16 cellular contexts compared by ENCODE assay signal in the genomic region with DNA sequence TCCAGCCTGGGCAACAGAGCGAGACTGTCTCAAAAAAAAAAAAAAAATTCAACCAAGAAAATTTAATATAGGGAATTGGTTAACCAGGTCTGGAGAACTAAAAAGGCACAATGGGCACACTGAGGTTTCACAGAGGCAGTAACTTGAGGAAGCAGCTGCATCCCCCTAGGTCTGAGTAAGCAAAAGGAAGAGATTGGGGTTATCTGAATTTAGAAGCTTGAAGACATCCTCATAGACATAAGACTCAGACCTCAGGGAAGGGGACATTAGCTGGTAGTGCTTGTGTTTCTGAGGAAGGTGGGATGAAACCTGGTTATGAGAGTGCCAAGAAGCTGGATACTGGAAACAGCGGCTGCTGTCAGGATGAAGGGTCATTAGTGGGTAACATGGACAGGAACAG. TPM values are rescaled to one million over a fixed set of nuclear protein-coding genes. Genes with fewer than 3 reads are reported as not detected.
DNase-seq lines count a peak whose midpoint lies in the region; ATAC-seq, FAIRE-seq and TF ChIP-seq lines count a peak whose summit lies in the region.
"Had no signal": no experiment of that assay in that cellular context is flagged by ENCODE, and none has a peak within 500 bp of the region (broad histone marks: within the 10 kb centered on the region; RNA-seq: fewer than 3 reads in every experiment).

No MANE protein-coding gene starts in this region.

- H3K4me3 Mint-ChIP-seq in effector memory CD8-positive, alpha-beta T cell = no peak overlapping the region

- H3K9ac ChIP-seq in parathyroid adenoma = no peak overlapping the region

- H3K9me3 ChIP-seq in parathyroid adenoma (ENCODE audit: control insufficient read depth, low read length) = no peaks in the 10 kb centered on the region
- H3K9me3 ChIP-seq: Caco-2, MG63 had no signal

- TF ChIP-seq POLR2A in GM18505 (IDR thresholded peaks at IDR 0.05; ENCODE audit: borderline replicate concordance, extremely low read depth, insufficient read depth, insufficient read length) = no peak

- no peak for DNase-seq in GM18507 (ENCODE audit: extremely low spot score, insufficient read length, low read depth)
- DNase-seq in Kasumi-1 (lab: John Stamatoyannopoulos, UW) = peak; percentile 41 to 46
- peak; percentile 70 for DNase-seq in dermis blood vessel endothelial cell
- no peak for DNase-seq in effector memory CD8-positive, alpha-beta T cell
- DNase-seq: Caco-2, DMS153, MG63, NCI-H1092 treated with DMSO at 0.1 percent for 48 hours, NCI-H2081 treated with DMSO at 0.1 percent for 48 hours, NCI-H510A treated with DMSO at 0.1 percent for 48 hours, PC-9 had no signal

- peak overlapping the region; percentile 76 for H3K27ac ChIP-seq in parathyroid adenoma
- H3K27ac ChIP-seq: PC-9 had no signal

- peaks cover 9 to 13% of the 10 kb centered on the region in 2 donors for H3K27me3 Mint-ChIP-seq in effector memory CD8-positive, alpha-beta T cell

- H3K36me3 ChIP-seq in parathyroid adenoma (ENCODE audit: control insufficient read depth, insufficient read depth, low read length) = no peaks in the 10 kb centered on the region
- H3K36me3 ChIP-seq: MG63 had no signal

- peaks cover 0 to 3% of the 10 kb centered on the region in 2 donors for H3K4me1 Mint-ChIP-seq in effector memory CD8-positive, alpha-beta T cell (ENCODE audit: low read depth in 2 of 2)

- no peaks in the 10 kb centered on the region for H3K27me3 ChIP-seq in parathyroid adenoma (ENCODE audit: control insufficient read depth, insufficient read depth, low read length)
- H3K27me3 ChIP-seq: MG63 had no signal

- H3K79me2 ChIP-seq in parathyroid adenoma = peaks cover 12% of the 10 kb centered on the region

- no peaks in the 10 kb centered on the region for H3K36me3 Mint-ChIP-seq in effector memory CD8-positive, alpha-beta T cell (ENCODE audit: insufficient read depth)

- ATAC-seq in HG03457 (IDR thresholded peaks at IDR 0.05; ENCODE audit: unreplicated experiment) (no peak), GM18505 (IDR thresholded peaks at IDR 0.05; ENCODE audit: unreplicated experiment) (no peak)
- ATAC-seq in effector memory CD8-positive, alpha-beta T cell (replicated peaks) = no peak
- ATAC-seq: HCT116 had no signal

- FAIRE-seq in GM18507 (lab: Jason Lieb, UNC) = peak; percentile 21

- H3K9me3 Mint-ChIP-seq in effector memory CD8-positive, alpha-beta T cell = no peaks in the 10 kb centered on the region

- no peak overlapping the region for H2AFZ ChIP-seq in parathyroid adenoma
- H2AFZ ChIP-seq: PC-9 had no signal

- H3K4me1 ChIP-seq in parathyroid adenoma = peaks cover 61% of the 10 kb centered on the region
- H3K4me1 ChIP-seq: Caco-2 had no signal

- H3K4me3 ChIP-seq in parathyroid adenoma (ENCODE audit: low read depth, low read length) = no peak overlapping the region
- H3K4me3 ChIP-seq: MG63, PC-9 had no signal

- H3K27ac Mint-ChIP-seq in effector memory CD8-positive, alpha-beta T cell = no peak overlapping the region

- TF ChIP-seq CTCF in parathyroid adenoma (IDR thresholded peaks at IDR 0.05) = no peak

- no peak overlapping the region for H3K4me2 ChIP-seq in parathyroid adenoma (ENCODE audit: low read length)
- H3K4me2 ChIP-seq: PC-9 had no signal

RNA-seq across cellular contexts. Expression of a gene that starts 50.1 kb away (rescaled TPM):
- total RNA-seq in dermis blood vessel endothelial cell = 0.14 and 0.17 TPM in 2 replicates
- total RNA-seq: SK-MEL-5 had no signal

Comparison
In these comparisons a context has a peak if more than half of its experiments do, and no peak if none do; other contexts are left out.
1. DNase-seq: peak in Kasumi-1 (2 of 2) and dermis blood vessel endothelial cell (single experiment); none in GM18507 (single experiment) and effector memory CD8-positive, alpha-beta T cell (0 of 3).